Comparison of ENCODE assay signal across 7 cellular contexts in the genomic region with DNA sequence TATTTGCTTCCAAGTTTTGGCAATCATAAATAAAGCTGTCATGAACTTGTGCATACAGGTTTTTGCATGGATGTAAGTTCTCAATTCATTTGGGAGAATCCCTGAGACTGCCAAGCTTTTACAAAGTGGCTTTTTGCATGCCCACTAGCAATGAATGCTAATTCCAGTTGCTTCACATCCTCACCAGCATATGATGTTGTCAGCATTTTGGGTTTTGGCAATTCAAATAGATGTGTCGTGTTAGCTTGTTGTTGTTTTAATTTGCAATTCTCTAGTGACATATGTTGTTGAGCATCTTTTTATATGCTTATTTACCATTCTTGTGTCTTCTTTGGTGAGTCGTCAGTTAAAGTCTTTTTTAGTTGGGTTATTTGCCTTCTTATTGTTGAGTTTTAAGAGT.
"Had no signal": no experiment of that assay in that cellular context is flagged by ENCODE, and none has a peak within 500 bp of the region (broad histone marks: within the 10 kb centered on the region; RNA-seq: fewer than 3 reads in every experiment).

No MANE protein-coding gene starts in this region.

- H3K4me3 ChIP-seq: GM12878 had no signal

- FAIRE-seq: GM12878, GM12891, GM12892, GM18507, GM19239 had no signal

- DNase-seq: GDM1, GF-D8 had no signal

- ATAC-seq: GM12878 had no signal
